7 cellular contexts compared by ENCODE assay signal in the genomic region with DNA sequence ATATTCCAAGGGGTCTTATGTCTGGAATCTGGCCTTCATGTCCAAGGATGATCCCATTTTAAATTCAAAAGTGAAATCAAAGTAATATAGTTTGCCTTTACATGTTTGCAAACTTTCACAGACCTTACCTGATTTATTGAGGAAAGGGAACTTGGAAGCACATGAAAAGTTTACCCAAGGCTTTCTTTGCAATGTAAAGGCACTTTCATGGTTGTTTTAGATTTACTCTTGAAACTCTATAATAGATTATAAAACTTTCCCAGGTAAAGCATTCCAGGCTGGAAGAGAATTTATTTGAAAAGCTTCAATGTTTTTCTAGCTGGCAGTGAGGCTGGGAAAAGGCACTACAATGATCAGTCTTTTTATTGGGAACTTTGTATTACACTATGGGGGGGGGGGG.
"Had no signal": no experiment of that assay in that cellular context is flagged by ENCODE, and none has a peak within 500 bp of the region (broad histone marks: within the 10 kb centered on the region; RNA-seq: fewer than 3 reads in every experiment).

No MANE protein-coding gene starts in this region.

- FAIRE-seq: G401.6, GM12878, GM12891, GM12892, GM18507 had no signal

- H3K4me3 ChIP-seq: GM12878 had no signal

- DNase-seq: GDM1, GF-D8 had no signal
